8 cellular contexts compared by ENCODE assay signal in genomic region chr16:48353565-48354163, GRCh38. TPM values are rescaled to one million over a fixed set of nuclear protein-coding genes. Genes with fewer than 3 reads are reported as not detected.
DNase-seq lines count a peak whose midpoint lies in the region; ATAC-seq and TF ChIP-seq lines count a peak whose summit lies in the region.

No MANE protein-coding gene starts in this region.

- H3K79me2 ChIP-seq in KMS-11 (ENCODE audit: insufficient read depth, low read depth), result peaks cover 8% of the 10 kb centered on the region; the same call in 1 of the 2 replicates

- H3K4me3 ChIP-seq in KMS-11 (IDR thresholded peaks at IDR 0.05; ENCODE audit: insufficient read depth, low read depth, low read length) (no peak overlapping the region), SJCRH30 (no peak overlapping the region)

- H3K9ac ChIP-seq in KMS-11, result no peak overlapping the region

- no peaks in the 10 kb centered on the region for H3K27me3 ChIP-seq in KMS-11 (ENCODE audit: insufficient read depth, low read depth)
- H3K27me3 ChIP-seq in SJCRH30, result no peaks in the 10 kb centered on the region

- H4K20me1 ChIP-seq in KMS-11 (ENCODE audit: insufficient read depth), result no peaks in the 10 kb centered on the region

- peak; percentile 86 for TF ChIP-seq CTCF in KMS-11 (conservative IDR thresholded peaks at IDR 0.05; ENCODE audit: low read depth, low read length)

- peaks cover 37% of the 10 kb centered on the region for H3K4me1 ChIP-seq in KMS-11 (ENCODE audit: low read depth, poor library complexity, severe bottlenecking)
- no peaks in the 10 kb centered on the region for H3K4me1 ChIP-seq in SJCRH30

- peak; percentile 82 for DNase-seq in D341Med (ENCODE audit: low spot score)
- peak; percentile 66 to 84 for DNase-seq in SJCRH30
- DNase-seq in activated gamma-delta T cell treated with anti-CD3 and anti-CD28 coated beads, Interleukin-2, amount 50 U/mL, for 16 hours (ENCODE audit: low read depth), result peak; percentile 44
- peak; percentile 85 for DNase-seq in germinal center (ENCODE audit: low spot score)
- peak; percentile 35 for DNase-seq in pulmonary artery endothelial cell (ENCODE audit: low read depth, low spot score)

- H2AFZ ChIP-seq in KMS-11 (ENCODE audit: low read depth), result no peak overlapping the region

- H3K27ac ChIP-seq in KMS-11 (no peak overlapping the region), SJCRH30 (no peak overlapping the region)

- ATAC-seq in GM21447 (IDR thresholded peaks at IDR 0.05; ENCODE audit: unreplicated experiment) (peak; percentile 73), HG03457 (IDR thresholded peaks at IDR 0.05; ENCODE audit: unreplicated experiment) (no peak)

- H3K36me3 ChIP-seq in KMS-11 (ENCODE audit: insufficient read depth), result no peaks in the 10 kb centered on the region; the same call in 1 of the 2 replicates
- peaks cover 34% of the 10 kb centered on the region for H3K36me3 ChIP-seq in SJCRH30

- no peak overlapping the region for H3K4me2 ChIP-seq in KMS-11

- no peaks in the 10 kb centered on the region for H3K9me3 ChIP-seq in SJCRH30 (replicated peaks)

RNA-seq across cellular contexts. Expression of gene SIAH1, which starts 31.5 kb away (rescaled TPM):
- total RNA-seq in SJCRH30 (2014; rRNA removed; shearing (Covaris generic)), result 36.8 and 41.3 TPM in 2 replicates
- total RNA-seq in pulmonary artery endothelial cell, result 22.0 and 28.4 TPM in 2 replicates

Comparison
In these comparisons a context has a peak if more than half of its experiments do, and no peak if none do; other contexts are left out.
1. DNase-seq: peak in every context shown above with its lines; median percentile 85 in germinal center; 82 in D341Med; 75 in SJCRH30; 44 in activated gamma-delta T cell treated with anti-CD3 and anti-CD28 coated beads, Interleukin-2, amount 50 U/mL, for 16 hours; 35 in pulmonary artery endothelial cell.